In genomic region chr10:22774102-22774501, GRCh38 we compare ENCODE assay signal across 39 cellular contexts.
"Had no signal": no experiment of that assay in that cellular context is flagged by ENCODE, and none has a peak within 500 bp of the region (broad histone marks: within the 10 kb centered on the region; RNA-seq: fewer than 3 reads in every experiment).

No MANE protein-coding gene starts in this region.

- H3K27me3 ChIP-seq: ascending aorta, cardiac muscle cell had no signal

- H3K4me3 ChIP-seq: ascending aorta, cardiac muscle cell had no signal

- H3K27ac ChIP-seq: ascending aorta, cardiac muscle cell, VCaP had no signal

- DNase-seq: activated B cell treated with CpG ODN at 0.5 μM for 24 hours; activated CD4-positive, alpha-beta memory T cell treated with anti-CD3 and anti-CD28 coated beads for 36 hours; activated CD4-positive, alpha-beta T cell treated with anti-CD3 and anti-CD28 coated beads for 4 hours; activated CD4-positive, alpha-beta T cell treated with anti-CD3 and anti-CD28 coated beads, Interleukin-2, amount 10 ng/mL, durations not matched to agents 24 days and 14 days; activated CD4-positive, alpha-beta T cell treated with anti-CD3 and anti-CD28 coated beads, Interleukin-2, amount 50 U/mL, for 1 hour; activated CD4-positive, alpha-beta T cell treated with anti-CD3 and anti-CD28 coated beads, Interleukin-2, amount 50 U/mL, for 4 hours; activated CD4-positive, CD25-positive, alpha-beta regulatory T cell treated with anti-CD3 and anti-CD28 coated beads, Interleukin-2, amount 50 U/mL, for 72 hours; activated CD8-positive, alpha-beta memory T cell treated with anti-CD3 and anti-CD28 coated beads, Interleukin-2, amount 50 U/mL, for 4 hours; activated CD8-positive, alpha-beta T cell treated with anti-CD3 and anti-CD28 coated beads for 36 hours; activated effector memory CD4-positive, alpha-beta T cell treated with Interleukin-2 at 50 U/mL for 16 hours; activated gamma-delta T cell; activated naive CD4-positive, alpha-beta T cell treated with anti-CD3 and anti-CD28 coated beads, Interleukin-2, amount 10 ng/mL, durations not matched to agents 7 days and 5 days; activated naive CD4-positive, alpha-beta T cell treated with Interleukin-2 at 50 U/mL for 16 hours; activated naive CD8-positive, alpha-beta T cell treated with anti-CD3 and anti-CD28 coated beads, Interleukin-2, amount 10 ng/mL, durations not matched to agents 7 days and 5 days; activated naive CD8-positive, alpha-beta T cell treated with anti-CD3 and anti-CD28 coated beads, Interleukin-2, amount 50 U/mL, for 24 hours; activated T-cell treated with anti-CD3 and anti-CD28 coated beads for 4 hours; activated T-cell treated with anti-CD3 and anti-CD28 coated beads, Interleukin-2, amount 50 U/mL, for 1 hour; activated T-cell treated with anti-CD3 and anti-CD28 coated beads, Interleukin-2, amount 50 U/mL, for 4 hours; activated T-cell treated with anti-CD3 and anti-CD28 coated beads, Interleukin-2, amount 50 U/mL, for 72 hours; amygdala; anterior cingulate cortex; caudate nucleus; cerebellar nuclear complex; T-helper 1 cell; T-helper 2 cell; T-helper 9 cell had no signal

- H3K27me3 Mint-ChIP-seq: activated B cell treated with CpG ODN at 0.5 μM for 24 hours; activated CD4-positive, alpha-beta memory T cell treated with anti-CD3 and anti-CD28 coated beads for 36 hours; activated CD8-positive, alpha-beta T cell treated with anti-CD3 and anti-CD28 coated beads for 36 hours; activated naive CD4-positive, alpha-beta T cell treated with anti-CD3 and anti-CD28 coated beads, Interleukin-2, amount 10 ng/mL, durations not matched to agents 7 days and 5 days; activated naive CD4-positive, alpha-beta T cell treated with anti-CD3 and anti-CD28 coated beads, Interleukin-2, amount 50 U/mL, for 24 hours; activated naive CD8-positive, alpha-beta T cell; activated naive CD8-positive, alpha-beta T cell treated with anti-CD3 and anti-CD28 coated beads, Interleukin-2, amount 50 U/mL, for 24 hours; central memory CD8-positive, alpha-beta T cell had no signal

- FAIRE-seq: bronchial epithelial cell, TTC549 had no signal

- H3K27ac Mint-ChIP-seq: activated B cell treated with CpG ODN at 0.5 μM for 24 hours; activated CD4-positive, alpha-beta memory T cell treated with anti-CD3 and anti-CD28 coated beads for 36 hours; activated CD4-positive, alpha-beta T cell treated with anti-CD3 and anti-CD28 coated beads, Interleukin-2, amount 10 ng/mL, durations not matched to agents 24 days and 14 days; activated CD8-positive, alpha-beta T cell treated with anti-CD3 and anti-CD28 coated beads for 36 hours; activated naive CD4-positive, alpha-beta T cell treated with anti-CD3 and anti-CD28 coated beads, Interleukin-2, amount 10 ng/mL, durations not matched to agents 7 days and 5 days; activated naive CD4-positive, alpha-beta T cell treated with anti-CD3 and anti-CD28 coated beads, Interleukin-2, amount 50 U/mL, for 24 hours; activated naive CD8-positive, alpha-beta T cell; activated naive CD8-positive, alpha-beta T cell treated with anti-CD3 and anti-CD28 coated beads, Interleukin-2, amount 10 ng/mL, durations not matched to agents 7 days and 5 days; activated naive CD8-positive, alpha-beta T cell treated with anti-CD3 and anti-CD28 coated beads, Interleukin-2, amount 50 U/mL, for 24 hours; activated T-cell treated with anti-CD3 and anti-CD28 coated beads, Interleukin-2, amount 50 U/mL, for 72 hours; activated T-helper 1 cell treated with anti-CD3 and anti-CD28 coated beads, Interleukin-12 subunit alpha, Interleukin-12 subunit beta, Interleukin-2, Interleukin-4 antibody, amounts not matched to agents 30 ng/mL and 10 ng/mL and 1 ng/mL, durations not matched to agents 14 hours and 24 hours and 36 hours; activated T-helper 2 cell treated with anti-CD3 and anti-CD28 coated beads, Interferon-gamma antibody, Interleukin-2, Interleukin-4, amounts not matched to agents 10 μg/mL and 5 μg/mL and 100 μg/mL, durations not matched to agents 14 hours and 24 hours and 36 hours; brain; T-helper 1 cell treated with Interleukin-12 subunit alpha and Interleukin-12 subunit beta and Interleukin-4 antibody, amounts not matched to agents 30 μg/mL and 1 μg/mL, for 36 hours; T-helper 2 cell treated with Interferon-gamma antibody and Interleukin-4, amounts not matched to agents 5 μg/mL and 100 μg/mL, for 36 hours had no signal

- H3K4me1 ChIP-seq: ascending aorta had no signal

- ATAC-seq: activated CD8-positive, alpha-beta T cell treated with anti-CD3 and anti-CD28 coated beads for 36 hours; activated naive CD8-positive, alpha-beta T cell treated with anti-CD3 and anti-CD28 coated beads, Interleukin-2, amount 50 U/mL, for 24 hours; activated T-cell treated with anti-CD3 and anti-CD28 coated beads, Interleukin-2, amount 50 U/mL, for 4 hours; activated T-cell treated with anti-CD3 and anti-CD28 coated beads, Interleukin-2, amount 50 U/mL, for 72 hours had no signal

- H3K4me1 Mint-ChIP-seq: activated B cell treated with CpG ODN at 0.5 μM for 24 hours; activated CD4-positive, alpha-beta T cell treated with anti-CD3 and anti-CD28 coated beads, Interleukin-2, amount 10 ng/mL, durations not matched to agents 24 days and 14 days; activated naive CD4-positive, alpha-beta T cell treated with anti-CD3 and anti-CD28 coated beads, Interleukin-2, amount 10 ng/mL, durations not matched to agents 7 days and 5 days; activated naive CD8-positive, alpha-beta T cell treated with anti-CD3 and anti-CD28 coated beads, Interleukin-2, amount 50 U/mL, for 24 hours; brain; central memory CD8-positive, alpha-beta T cell had no signal

- H3K36me3 ChIP-seq: ascending aorta, cardiac muscle cell had no signal

- H3K4me3 Mint-ChIP-seq: activated B cell treated with CpG ODN at 0.5 μM for 24 hours; activated CD4-positive, alpha-beta memory T cell treated with anti-CD3 and anti-CD28 coated beads for 36 hours; activated CD4-positive, alpha-beta T cell treated with anti-CD3 and anti-CD28 coated beads, Interleukin-2, amount 10 ng/mL, durations not matched to agents 24 days and 14 days; activated CD8-positive, alpha-beta T cell treated with anti-CD3 and anti-CD28 coated beads for 36 hours; activated naive CD4-positive, alpha-beta T cell treated with anti-CD3 and anti-CD28 coated beads, Interleukin-2, amount 10 ng/mL, durations not matched to agents 7 days and 5 days; activated naive CD4-positive, alpha-beta T cell treated with anti-CD3 and anti-CD28 coated beads, Interleukin-2, amount 50 U/mL, for 24 hours; activated naive CD8-positive, alpha-beta T cell; activated naive CD8-positive, alpha-beta T cell treated with anti-CD3 and anti-CD28 coated beads, Interleukin-2, amount 10 ng/mL, durations not matched to agents 7 days and 5 days; activated naive CD8-positive, alpha-beta T cell treated with anti-CD3 and anti-CD28 coated beads, Interleukin-2, amount 50 U/mL, for 24 hours; activated T-cell treated with anti-CD3 and anti-CD28 coated beads, Interleukin-2, amount 50 U/mL, for 4 hours; activated T-cell treated with anti-CD3 and anti-CD28 coated beads, Interleukin-2, amount 50 U/mL, for 72 hours; activated T-helper 1 cell treated with anti-CD3 and anti-CD28 coated beads, Interleukin-12 subunit alpha, Interleukin-12 subunit beta, Interleukin-2, Interleukin-4 antibody, amounts not matched to agents 30 ng/mL and 10 ng/mL and 1 ng/mL, durations not matched to agents 14 hours and 24 hours and 36 hours; brain; central memory CD8-positive, alpha-beta T cell; T-helper 1 cell treated with Interleukin-12 subunit alpha and Interleukin-12 subunit beta and Interleukin-4 antibody, amounts not matched to agents 30 μg/mL and 1 μg/mL, for 36 hours; T-helper 2 cell treated with Interferon-gamma antibody and Interleukin-4, amounts not matched to agents 5 μg/mL and 100 μg/mL, for 36 hours had no signal

- H3K36me3 Mint-ChIP-seq: activated CD4-positive, alpha-beta memory T cell treated with anti-CD3 and anti-CD28 coated beads for 36 hours; activated naive CD4-positive, alpha-beta T cell treated with anti-CD3 and anti-CD28 coated beads, Interleukin-2, amount 10 ng/mL, durations not matched to agents 7 days and 5 days; brain had no signal
